ENCODE assay signal across 12 cellular contexts in the genomic region with DNA sequence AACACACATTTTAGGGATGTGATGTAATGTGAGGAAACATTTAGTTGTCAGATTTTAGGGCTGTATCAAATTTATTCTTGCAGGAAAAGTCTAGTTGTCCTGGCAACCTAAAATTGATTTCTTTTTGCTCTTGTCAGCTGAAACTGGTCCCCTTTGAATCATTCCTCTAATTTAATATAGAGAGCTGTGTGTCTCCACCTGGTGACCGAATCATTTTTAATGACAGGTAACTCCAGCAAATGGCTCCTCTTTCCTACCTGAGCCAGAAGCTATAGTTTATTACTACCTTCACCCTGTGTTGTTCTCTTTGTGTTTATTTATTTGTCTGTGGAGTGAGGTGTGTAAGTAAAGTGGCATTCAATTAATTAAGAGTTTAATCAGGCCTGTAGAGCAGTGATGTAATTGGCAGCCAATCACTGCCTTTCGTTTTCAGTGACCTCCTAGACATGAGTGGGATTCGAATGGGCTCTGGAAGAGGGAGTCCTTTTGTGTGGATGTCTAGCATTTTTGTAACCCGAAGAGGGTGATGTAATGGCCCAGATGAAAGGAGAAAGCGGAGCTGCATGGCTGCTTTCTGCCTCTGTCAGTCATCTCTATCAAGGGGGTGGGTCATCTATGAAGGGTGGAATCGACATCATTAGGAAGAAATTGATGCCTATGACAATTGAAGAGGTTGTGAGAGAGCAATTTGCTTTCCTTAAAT.
DNase-seq lines count a peak whose midpoint lies in the region; ATAC-seq and TF ChIP-seq lines count a peak whose summit lies in the region.
"Had no signal": no experiment of that assay in that cellular context is flagged by ENCODE, and none has a peak within 500 bp of the region (broad histone marks: within the 10 kb centered on the region; RNA-seq: fewer than 3 reads in every experiment).

No MANE protein-coding gene starts in this region.

- POLR2A ChIA-PET in activated CD8-positive, alpha-beta T cell treated with anti-CD3 and anti-CD28 coated beads for 36 hours (lab: Charles Lee), result no interaction called here
- POLR2A ChIA-PET in activated CD8-positive, alpha-beta T cell treated with anti-CD3 and anti-CD28 coated beads, Interleukin-2, amount 10 ng/mL, durations not matched to agents 7 days and 5 days (lab: Charles Lee), result no interaction called here
- POLR2A ChIA-PET in PC-9 (lab: Charles Lee; ENCODE audit: unreplicated experiment), result no interaction called here

- no peaks in the 10 kb centered on the region for H3K9me3 ChIP-seq in PC-9 (ENCODE audit: insufficient read depth, low read depth)
- no peaks in the 10 kb centered on the region for H3K9me3 ChIP-seq in stomach smooth muscle (ENCODE audit: control insufficient read depth in 2 of 2, low read length in 2 of 2)
- H3K9me3 ChIP-seq in hepatocyte (ENCODE audit: low read depth), result no peaks in the 10 kb centered on the region

- H3K36me3 Mint-ChIP-seq in activated CD8-positive, alpha-beta T cell treated with anti-CD3 and anti-CD28 coated beads for 36 hours (ENCODE audit: low read depth), result peaks cover 2% of the 10 kb centered on the region
- H3K36me3 Mint-ChIP-seq in activated CD8-positive, alpha-beta T cell treated with anti-CD3 and anti-CD28 coated beads, Interleukin-2, amount 10 ng/mL, durations not matched to agents 7 days and 5 days (ENCODE audit: low read depth), result peaks cover 6% of the 10 kb centered on the region

- H4K20me1 ChIP-seq in PC-9 (ENCODE audit: insufficient read depth) (no peaks in the 10 kb centered on the region), hepatocyte (ENCODE audit: insufficient read depth, poor library complexity, severe bottlenecking) (no peaks in the 10 kb centered on the region)

- no peak overlapping the region for H3K4me3 ChIP-seq in PC-9
- no peak overlapping the region for H3K4me3 ChIP-seq in stomach smooth muscle (ENCODE audit: low read length in 2 of 2)
- H3K4me3 ChIP-seq in hepatocyte, result no peak overlapping the region
- H3K4me3 ChIP-seq: skin epidermis had no signal

- H3F3A ChIP-seq in PC-9 (ENCODE audit: insufficient read depth, low read depth), result no peaks in the 10 kb centered on the region

- BruUV-seq in PC-9 (replicated peaks; lab: Mats Ljungman, UMichigan), result no TSS peak

- H2AFZ ChIP-seq in PC-9 (no peak overlapping the region), hepatocyte (no peak overlapping the region)

- H3K27ac ChIP-seq in PC-9 (no peak overlapping the region), stomach smooth muscle (ENCODE audit: low read length) (peak overlapping the region; percentile 65), hepatocyte (no peak overlapping the region)
- H3K27ac ChIP-seq: KMS-11, skin epidermis had no signal

- no peaks in the 10 kb centered on the region for H3K36me3 ChIP-seq in PC-9 (ENCODE audit: low read depth)
- peaks cover 7 to 9% of the 10 kb centered on the region in 2 donors for H3K36me3 ChIP-seq in stomach smooth muscle (ENCODE audit: control insufficient read depth in 2 of 2, insufficient read depth in 2 of 2, low read length in 2 of 2)
- no peaks in the 10 kb centered on the region for H3K36me3 ChIP-seq in hepatocyte (replicated peaks; ENCODE audit: insufficient read depth, low read depth)

- ATAC-seq in activated CD8-positive, alpha-beta T cell treated with anti-CD3 and anti-CD28 coated beads for 36 hours, result no peak
- no peak for ATAC-seq in activated CD8-positive, alpha-beta T cell treated with anti-CD3 and anti-CD28 coated beads, Interleukin-2, amount 10 ng/mL, durations not matched to agents 7 days and 5 days
- ATAC-seq: activated CD4-positive, CD25-positive, alpha-beta regulatory T cell treated with anti-CD3 and anti-CD28 coated beads, Interleukin-2, amount 50 U/mL, for 24 hours had no signal

- H3K4me1 ChIP-seq in PC-9 (replicated peaks; ENCODE audit: insufficient read depth) (peaks cover 10% of the 10 kb centered on the region; the same call in 1 of the 2 replicates), stomach smooth muscle (ENCODE audit: control insufficient read depth, insufficient read depth, low read length) (peaks cover 72% of the 10 kb centered on the region), hepatocyte (ENCODE audit: insufficient read depth) (peaks cover 16% of the 10 kb centered on the region)

- H3K9me2 ChIP-seq in PC-9 (ENCODE audit: insufficient read depth) (no peaks in the 10 kb centered on the region), hepatocyte (replicated peaks; ENCODE audit: insufficient read depth) (no peaks in the 10 kb centered on the region)

- H3K9me3 Mint-ChIP-seq in activated CD8-positive, alpha-beta T cell treated with anti-CD3 and anti-CD28 coated beads for 36 hours, result no peaks in the 10 kb centered on the region
- no peaks in the 10 kb centered on the region for H3K9me3 Mint-ChIP-seq in activated CD8-positive, alpha-beta T cell treated with anti-CD3 and anti-CD28 coated beads, Interleukin-2, amount 10 ng/mL, durations not matched to agents 7 days and 5 days (ENCODE audit: insufficient read depth)

- CTCF ChIA-PET in activated CD8-positive, alpha-beta T cell treated with anti-CD3 and anti-CD28 coated beads for 36 hours (lab: Charles Lee), result interaction anchor here (7.3 kb wide), 1 partner anchor 540 kb away, joined by 59 read pairs; no protein-coding TSS in a partner anchor
- CTCF ChIA-PET in activated CD8-positive, alpha-beta T cell treated with anti-CD3 and anti-CD28 coated beads, Interleukin-2, amount 10 ng/mL, durations not matched to agents 7 days and 5 days (lab: Charles Lee), result interaction anchor here (0.7 to 1.6 kb wide), 7 partner anchors 13 to 864 kb away, joined by 3 to 4 read pairs (median 3); no protein-coding TSS in a partner anchor
- CTCF ChIA-PET in PC-9 (lab: Charles Lee), result no interaction called here

- peak overlapping the region; percentile 4 for H3K27ac Mint-ChIP-seq in activated CD8-positive, alpha-beta T cell treated with anti-CD3 and anti-CD28 coated beads for 36 hours
- H3K27ac Mint-ChIP-seq in activated CD8-positive, alpha-beta T cell treated with anti-CD3 and anti-CD28 coated beads, Interleukin-2, amount 10 ng/mL, durations not matched to agents 7 days and 5 days, result no peak overlapping the region

- TF ChIP-seq CTCF in activated CD8-positive, alpha-beta T cell treated with anti-CD3 and anti-CD28 coated beads for 36 hours (IDR thresholded peaks at IDR 0.05), result no peak
- peak; percentile 52; the same call in 1 of the 2 replicates for TF ChIP-seq CTCF in PC-9 (conservative IDR thresholded peaks at IDR 0.05)
- TF ChIP-seq CTCF in hepatocyte (IDR thresholded peaks at IDR 0.05; ENCODE audit: poor library complexity), result no peak

- H3K4me1 Mint-ChIP-seq in activated CD8-positive, alpha-beta T cell treated with anti-CD3 and anti-CD28 coated beads for 36 hours (ENCODE audit: low read depth), result peaks cover 32% of the 10 kb centered on the region
- peaks cover 21% of the 10 kb centered on the region for H3K4me1 Mint-ChIP-seq in activated CD8-positive, alpha-beta T cell treated with anti-CD3 and anti-CD28 coated beads, Interleukin-2, amount 10 ng/mL, durations not matched to agents 7 days and 5 days (ENCODE audit: low read depth)

- 69% methylated on average over 6 of the region's 6 CpGs for WGBS in hepatocyte (ENCODE audit: low lambda C conversion rate, missing lambda C conversion rate)

- no peak overlapping the region for H3K4me2 ChIP-seq in PC-9
- no peak overlapping the region for H3K4me2 ChIP-seq in hepatocyte
- H3K4me2 ChIP-seq: KMS-11 had no signal

- H3K4me3 Mint-ChIP-seq in activated CD8-positive, alpha-beta T cell treated with anti-CD3 and anti-CD28 coated beads for 36 hours, result no peak overlapping the region
- H3K4me3 Mint-ChIP-seq in activated CD8-positive, alpha-beta T cell treated with anti-CD3 and anti-CD28 coated beads, Interleukin-2, amount 10 ng/mL, durations not matched to agents 7 days and 5 days, result no peak overlapping the region

- H3K79me2 ChIP-seq in PC-9 (ENCODE audit: low read depth) (peaks cover 20% of the 10 kb centered on the region), hepatocyte (peaks cover 81% of the 10 kb centered on the region)

- H3K9ac ChIP-seq in stomach smooth muscle (ENCODE audit: low read length in 2 of 2), result no peak overlapping the region
- H3K9ac ChIP-seq: KMS-11 had no signal

- intact Hi-C loops in activated CD8-positive, alpha-beta T cell treated with anti-CD3 and anti-CD28 coated beads for 36 hours (cut with micrococcal nuclease), result loop anchor here (10.0 kb wide), 1 partner anchor 535 kb away; a partner anchor contains a TSS
- intact Hi-C loops in PC-9 (cut with micrococcal nuclease; ENCODE audit: unreplicated experiment), result loop anchor here (10.0 kb wide), 2 partner anchors 305 to 365 kb away; no protein-coding TSS in a partner anchor

- H3K27me3 Mint-ChIP-seq in activated CD8-positive, alpha-beta T cell treated with anti-CD3 and anti-CD28 coated beads for 36 hours, result no peaks in the 10 kb centered on the region
- H3K27me3 Mint-ChIP-seq in activated CD8-positive, alpha-beta T cell treated with anti-CD3 and anti-CD28 coated beads, Interleukin-2, amount 10 ng/mL, durations not matched to agents 7 days and 5 days (ENCODE audit: low read depth), result no peaks in the 10 kb centered on the region

- H3K27me3 ChIP-seq in PC-9 (ENCODE audit: insufficient read depth, low read depth), result no peaks in the 10 kb centered on the region
- H3K27me3 ChIP-seq in stomach smooth muscle (ENCODE audit: control insufficient read depth in 1 of 2, insufficient read depth in 2 of 2, low read length in 2 of 2), result no peaks in the 10 kb centered on the region
- H3K27me3 ChIP-seq in hepatocyte, result no peaks in the 10 kb centered on the region

- DNase-seq in activated CD8-positive, alpha-beta T cell treated with anti-CD3 and anti-CD28 coated beads for 36 hours, result no peak
- DNase-seq in activated CD8-positive, alpha-beta T cell treated with anti-CD3 and anti-CD28 coated beads, Interleukin-2, amount 10 ng/mL, durations not matched to agents 7 days and 5 days, result no peak
- DNase-seq in PC-9 (no peak), iPS-NIHi11 (ENCODE audit: low spot score) (peak; percentile 48), activated gamma-delta T cell (lab: John Stamatoyannopoulos, UW) (no peak), hepatocyte (ENCODE audit: low spot score) (no peak), NCI-H82 treated with DMSO at 0.1 percent for 48 hours (lab: John Stamatoyannopoulos, UW; ENCODE audit: unreplicated experiment) (no peak)
- DNase-seq: NCI-H510A treated with DMSO at 0.1 percent for 48 hours had no signal
